In genomic region chr16:10539793-10540192, GRCh38 we compare ENCODE assay signal across 26 cellular contexts.
"Had no signal": no experiment of that assay in that cellular context is flagged by ENCODE, and none has a peak within 500 bp of the region (broad histone marks: within the 10 kb centered on the region; RNA-seq: fewer than 3 reads in every experiment).

No MANE protein-coding gene starts in this region.

- H3K9me3 ChIP-seq: colonic mucosa, esophagus squamous epithelium, gastrocnemius medialis, heart right ventricle, left lung, lower lobe of right lung, mucosa of descending colon had no signal

- ATAC-seq: effector memory CD8-positive, alpha-beta T cell; heart right ventricle; left cardiac atrium; left lung; left ventricle myocardium superior; lower lobe of right lung; mucosa of descending colon had no signal

- H3K4me3 Mint-ChIP-seq: dendritic cell treated with granulocyte-macrophage colony-stimulating factor and Interleukin-4, amounts not matched to agents 40 ng/mL and 50 ng/mL, for 4 days; effector memory CD8-positive, alpha-beta T cell; endodermal cell; mesothelial cell of epicardium had no signal

- H3K27ac Mint-ChIP-seq: dendritic cell treated with granulocyte-macrophage colony-stimulating factor and Interleukin-4, amounts not matched to agents 40 ng/mL and 50 ng/mL, for 4 days; effector memory CD8-positive, alpha-beta T cell; endodermal cell had no signal

- H3K4me3 ChIP-seq: colonic mucosa, esophagus squamous epithelium, gastrocnemius medialis, heart right ventricle, left lung, lower lobe of right lung, mucosa of descending colon had no signal

- H3K27me3 Mint-ChIP-seq: dendritic cell treated with granulocyte-macrophage colony-stimulating factor and Interleukin-4, amounts not matched to agents 40 ng/mL and 50 ng/mL, for 4 days had no signal

- H3K27me3 ChIP-seq: colonic mucosa, esophagus squamous epithelium, gastrocnemius medialis, heart right ventricle, left lung had no signal

- H3K4me1 Mint-ChIP-seq: endodermal cell had no signal

- FAIRE-seq: endometrium, islet of Langerhans, keratinocyte had no signal

- H3K27ac ChIP-seq: colonic mucosa, epithelial cell of prostate, left lung, lower lobe of right lung had no signal

- H3K4me1 ChIP-seq: colonic mucosa, left lung had no signal

- DNase-seq: colonic mucosa; cortex of kidney; effector CD8-positive, alpha-beta T cell; effector memory CD8-positive, alpha-beta T cell; endodermal cell; erythroblast; esophagus squamous epithelium; foreskin fibroblast; foreskin melanocyte; gastrocnemius medialis; glutamatergic neuron; head of caudate nucleus; heart right ventricle; hippocampal formation; left cardiac atrium; left lung; left ventricle myocardium superior; lower lobe of right lung; mesenchymal stem cell; mucosa of descending colon had no signal

- H3K9me3 Mint-ChIP-seq: dendritic cell treated with granulocyte-macrophage colony-stimulating factor and Interleukin-4, amounts not matched to agents 40 ng/mL and 50 ng/mL, for 4 days; effector memory CD8-positive, alpha-beta T cell; endodermal cell; mesothelial cell of epicardium had no signal

- H3K36me3 ChIP-seq: colonic mucosa had no signal
